10 cellular contexts compared by ENCODE assay signal in genomic region chr9:113416149-113416726, GRCh38. TPM values are rescaled to one million over a fixed set of nuclear protein-coding genes. Genes with fewer than 3 reads are reported as not detected.
DNase-seq lines count a peak whose midpoint lies in the region; ATAC-seq, FAIRE-seq and TF ChIP-seq lines count a peak whose summit lies in the region.
"Had no signal": no experiment of that assay in that cellular context is flagged by ENCODE, and none has a peak within 500 bp of the region (broad histone marks: within the 10 kb centered on the region; RNA-seq: fewer than 3 reads in every experiment).

No MANE protein-coding gene starts in this region.

- no peak overlapping the region for H4K91ac ChIP-seq in H9 (ENCODE audit: insufficient read length, low read depth, low read length)

- no peak overlapping the region for H2AFZ ChIP-seq in H9 (ENCODE audit: low read length)

- H4K5ac ChIP-seq in H9 (ENCODE audit: insufficient read length, low read depth, low read length): no peak overlapping the region

- no peaks in the 10 kb centered on the region for H3K9me3 Mint-ChIP-seq in H9
- H3K9me3 Mint-ChIP-seq in activated CD4-positive, alpha-beta memory T cell treated with anti-CD3 and anti-CD28 coated beads, Interleukin-2, amount 10 ng/mL, durations not matched to agents 7 days and 5 days: no peaks in the 10 kb centered on the region

- no peak overlapping the region for H3K27ac Mint-ChIP-seq in H9
- H3K27ac Mint-ChIP-seq in activated CD4-positive, alpha-beta memory T cell treated with anti-CD3 and anti-CD28 coated beads, Interleukin-2, amount 10 ng/mL, durations not matched to agents 7 days and 5 days: no peak overlapping the region

- CTCF ChIA-PET in activated CD4-positive, alpha-beta memory T cell treated with anti-CD3 and anti-CD28 coated beads, Interleukin-2, amount 10 ng/mL, durations not matched to agents 7 days and 5 days (lab: Charles Lee): no interaction called here

- no peak for FAIRE-seq in HTR-8/SVneo (lab: Jason Lieb, UNC)

- intact Hi-C loops in left lung (cut with DNase I): no loop called here

- H3K9me3 ChIP-seq in left lung (no peaks in the 10 kb centered on the region), H9 (ENCODE audit: control insufficient read depth, low read depth, low read length) (no peaks in the 10 kb centered on the region)
- H3K9me3 ChIP-seq: tibial artery had no signal

- no peaks in the 10 kb centered on the region for H3K23me2 ChIP-seq in H9 (ENCODE audit: insufficient read length, low read depth, low read length, poor library complexity, severe bottlenecking)

- H2BK15ac ChIP-seq in H9 (ENCODE audit: low read depth, low read length): no peak overlapping the region

- no peaks in the 10 kb centered on the region for H3K36me3 ChIP-seq in left lung
- H3K36me3 ChIP-seq: tibial artery had no signal

- H2AK5ac ChIP-seq in H9 (ENCODE audit: insufficient read length, low read length): no peak overlapping the region

- H3K9ac ChIP-seq in H9 (ENCODE audit: extremely low read depth, insufficient read length, low read length): no peak overlapping the region

- H4K8ac ChIP-seq in H9 (replicated peaks; ENCODE audit: insufficient read length, low read depth, low read length): no peak overlapping the region

- H2BK12ac ChIP-seq in H9 (ENCODE audit: insufficient read length, low read depth, low read length): no peak overlapping the region

- TF ChIP-seq CTCF in left lung (IDR thresholded peaks at IDR 0.05) (no peak), H9 (conservative IDR thresholded peaks at IDR 0.05) (no peak)

- no peak for DNase-seq in left lung
- no peak for DNase-seq in H9
- no peak for DNase-seq in activated CD4-positive, alpha-beta memory T cell treated with anti-CD3 and anti-CD28 coated beads, Interleukin-2, amount 10 ng/mL, durations not matched to agents 7 days and 5 days
- no peak for DNase-seq in stimulated activated CD4-positive, alpha-beta T cell treated with anti-CD3 and anti-CD28 coated beads, Interleukin-1b, Interleukin-23, amount 100 ng/mL, for 48 hours
- no peak for DNase-seq in HTR-8/SVneo (ENCODE audit: insufficient read length, low spot score)
- DNase-seq: activated CD4-positive, CD25-positive, alpha-beta regulatory T cell treated with anti-CD3 and anti-CD28 coated beads, Interleukin-2, amount 50 U/mL, for 72 hours; tibial artery had no signal

- H2BK120ac ChIP-seq in H9 (ENCODE audit: low read depth, low read length, poor library complexity, severe bottlenecking): no peak overlapping the region

- no peak overlapping the region for H3K18ac ChIP-seq in H9 (ENCODE audit: insufficient read length, low read depth, low read length)

- H3K4ac ChIP-seq in H9 (ENCODE audit: low read depth, low read length): no peak overlapping the region

- H4K20me1 ChIP-seq in H9 (ENCODE audit: control insufficient read depth, insufficient read depth, insufficient read length): no peaks in the 10 kb centered on the region

- no CpG with 5 or more reads among the region's 3 CpGs for WGBS in H9 (ENCODE audit: extremely low coverage, insufficient read length, low lambda C conversion rate)

- POLR2A ChIA-PET in activated CD4-positive, alpha-beta memory T cell treated with anti-CD3 and anti-CD28 coated beads, Interleukin-2, amount 10 ng/mL, durations not matched to agents 7 days and 5 days (lab: Charles Lee): no interaction called here

- H3K4me1 ChIP-seq in left lung (peaks cover 4 to 5% of the 10 kb centered on the region in 2 donors), H9 (ENCODE audit: insufficient read depth, low read length) (no peaks in the 10 kb centered on the region)
- H3K4me1 ChIP-seq: tibial artery had no signal

- peaks cover 0 to 5% of the 10 kb centered on the region in 2 experiments; a peak in 2 of 4 replicates for H3K4me1 Mint-ChIP-seq in H9
- H3K4me1 Mint-ChIP-seq in activated CD4-positive, alpha-beta memory T cell treated with anti-CD3 and anti-CD28 coated beads, Interleukin-2, amount 10 ng/mL, durations not matched to agents 7 days and 5 days: peaks cover 3% of the 10 kb centered on the region

- H3K4me3 Mint-ChIP-seq in H9: no peak overlapping the region
- no peak overlapping the region for H3K4me3 Mint-ChIP-seq in activated CD4-positive, alpha-beta memory T cell treated with anti-CD3 and anti-CD28 coated beads, Interleukin-2, amount 10 ng/mL, durations not matched to agents 7 days and 5 days

- H3K27me3 ChIP-seq in left lung: no peaks in the 10 kb centered on the region
- no peaks in the 10 kb centered on the region for H3K27me3 ChIP-seq in H9 (ENCODE audit: insufficient read depth, low read length)
- H3K27me3 ChIP-seq: tibial artery had no signal

- no peak overlapping the region for H3T11ph ChIP-seq in H9 (ENCODE audit: low read length)

- no peaks in the 10 kb centered on the region for H3K27me3 Mint-ChIP-seq in H9 (ENCODE audit: low read depth)
- no peaks in the 10 kb centered on the region for H3K27me3 Mint-ChIP-seq in activated CD4-positive, alpha-beta memory T cell treated with anti-CD3 and anti-CD28 coated beads, Interleukin-2, amount 10 ng/mL, durations not matched to agents 7 days and 5 days

- H3K4me3 ChIP-seq in left lung: no peak overlapping the region
- H3K4me3 ChIP-seq: tibial artery had no signal

- H3K27ac ChIP-seq in left lung (peak overlapping the region; percentile 28 to 54), H9 (ENCODE audit: insufficient read length, low read depth, low read length) (no peak overlapping the region)
- H3K27ac ChIP-seq: tibial artery had no signal

- no peaks in the 10 kb centered on the region for H3K79me2 ChIP-seq in H9 (ENCODE audit: insufficient read depth, low read length)

- H2BK5ac ChIP-seq in H9 (ENCODE audit: insufficient read length, low read length): no peak overlapping the region

- H3K4me2 ChIP-seq in H9 (ENCODE audit: insufficient read depth, insufficient read length, low read length): no peak overlapping the region

- H3K36me3 Mint-ChIP-seq in H9 (ENCODE audit: insufficient read depth in 1 of 3, low read depth in 3 of 3): no peaks in the 10 kb centered on the region
- H3K36me3 Mint-ChIP-seq in activated CD4-positive, alpha-beta memory T cell treated with anti-CD3 and anti-CD28 coated beads, Interleukin-2, amount 10 ng/mL, durations not matched to agents 7 days and 5 days (ENCODE audit: low read depth): no peaks in the 10 kb centered on the region

- no peaks in the 10 kb centered on the region for H3K79me1 ChIP-seq in H9 (ENCODE audit: insufficient read depth, low read depth, low read length, poor library complexity, severe bottlenecking)

- H3K14ac ChIP-seq in H9 (ENCODE audit: insufficient read depth, low read length): no peak overlapping the region

- no peak overlapping the region for H2BK20ac ChIP-seq in H9 (ENCODE audit: low read depth, low read length, poor library complexity, severe bottlenecking)

- no peak overlapping the region for H3K23ac ChIP-seq in H9 (ENCODE audit: insufficient read length, low read depth, low read length)

- ATAC-seq in GM18858 (IDR thresholded peaks at IDR 0.05; ENCODE audit: unreplicated experiment) (peak; percentile 93), GM21723 (IDR thresholded peaks at IDR 0.05; ENCODE audit: unreplicated experiment) (peak; percentile 99), HG03520 (IDR thresholded peaks at IDR 0.05; ENCODE audit: unreplicated experiment) (peak; percentile 91), left lung (peak; percentile 57)

- H3K56ac ChIP-seq in H9 (ENCODE audit: insufficient read length, low read depth, low read length): no peak overlapping the region

RNA-seq across cellular contexts. Expression of gene C9orf43, which starts 5.7 kb away (rescaled TPM):
- total RNA-seq in left lung (under 1 TPM; 0.47 to 0.73 TPM), H9 (2021) (0.24 and 0.57 TPM in 2 replicates)
- total RNA-seq in activated CD4-positive, alpha-beta memory T cell treated with anti-CD3 and anti-CD28 coated beads, Interleukin-2, amount 10 ng/mL, durations not matched to agents 7 days and 5 days: under 1 TPM; 0.40 TPM

RNA-seq across cellular contexts. Expression of gene POLE3, which starts 5.8 kb away (rescaled TPM):
- 10 to 100 TPM; 24.1 to 43.3 TPM for total RNA-seq in left lung
- total RNA-seq in H9 (2021): 82.4 and 85.9 TPM in 2 replicates
- total RNA-seq in activated CD4-positive, alpha-beta memory T cell treated with anti-CD3 and anti-CD28 coated beads, Interleukin-2, amount 10 ng/mL, durations not matched to agents 7 days and 5 days: 10 to 100 TPM; 52.5 to 55.8 TPM

RNA-seq across cellular contexts. Expression of gene ALAD, which starts 15.2 kb away (rescaled TPM):
- total RNA-seq in left lung (10 to 100 TPM; 36.8 to 48.7 TPM), H9 (2021) (11.5 and 13.2 TPM in 2 replicates)
- total RNA-seq in activated CD4-positive, alpha-beta memory T cell treated with anti-CD3 and anti-CD28 coated beads, Interleukin-2, amount 10 ng/mL, durations not matched to agents 7 days and 5 days: 10 to 100 TPM; 25.1 to 29.0 TPM

RNA-seq across cellular contexts. Expression of gene HDHD3, which starts 39.5 kb away (rescaled TPM):
- total RNA-seq in left lung (10 to 100 TPM; 16.6 to 19.9 TPM), H9 (2021) (10.8 and 10.9 TPM in 2 replicates)
- total RNA-seq in activated CD4-positive, alpha-beta memory T cell treated with anti-CD3 and anti-CD28 coated beads, Interleukin-2, amount 10 ng/mL, durations not matched to agents 7 days and 5 days: 10 to 100 TPM; 16.1 to 16.5 TPM

RNA-seq across cellular contexts. Expression of gene RGS3, which starts 47.3 kb away (rescaled TPM):
- total RNA-seq in left lung: 10 to 100 TPM; 77.8 to 96.9 TPM
- 12.1 and 13.9 TPM in 2 replicates for total RNA-seq in H9 (2021)
- total RNA-seq in activated CD4-positive, alpha-beta memory T cell treated with anti-CD3 and anti-CD28 coated beads, Interleukin-2, amount 10 ng/mL, durations not matched to agents 7 days and 5 days: 10 to 100 TPM; 22.7 to 24.0 TPM
